In the genomic region with DNA sequence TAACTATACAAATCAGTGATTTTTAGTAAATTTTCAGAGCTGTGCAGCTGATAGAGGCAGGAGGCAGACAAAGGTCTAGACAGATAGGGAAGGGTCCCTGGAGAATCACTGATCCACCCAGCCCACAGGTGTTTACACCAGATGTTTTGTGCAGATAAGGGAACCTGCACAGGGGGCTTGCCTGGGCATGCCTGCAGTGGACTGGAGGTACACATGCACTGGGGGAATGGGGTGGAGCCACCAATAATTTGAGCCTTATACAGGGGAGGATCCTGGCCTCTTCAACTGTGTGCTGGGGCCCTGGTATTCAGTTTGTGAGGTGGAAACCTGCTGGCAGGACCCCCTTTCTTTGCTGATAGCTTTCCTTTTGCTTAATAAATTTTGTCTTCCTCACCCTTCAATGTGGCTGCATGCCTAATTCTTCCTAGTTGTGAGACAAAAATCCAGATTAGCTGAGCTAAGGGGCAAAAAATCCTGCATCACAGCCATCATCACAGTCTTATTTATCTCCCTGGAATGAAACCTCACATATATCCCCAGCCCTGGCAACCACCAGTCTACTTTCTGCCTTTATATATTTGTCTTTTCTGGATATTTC, we compare ENCODE assay signal across 20 cellular contexts.
A peak's percentile ranks its signal among the peaks of the same experiment; 100 is the strongest.
DNase-seq lines count a peak whose midpoint lies in the region; ATAC-seq and TF ChIP-seq lines count a peak whose summit lies in the region.
"Had no signal": no experiment of that assay in that cellular context is flagged by ENCODE, and none has a peak within 500 bp of the region (broad histone marks: within the 10 kb centered on the region; RNA-seq: fewer than 3 reads in every experiment).

No MANE protein-coding gene starts in this region.

- no peak overlapping the region; the same call in 1 of the 2 replicates for H3K56ac ChIP-seq in IMR-90 (ENCODE audit: extremely low read depth, insufficient read depth, low read length)

- H3K27ac ChIP-seq in IMR-90 (ENCODE audit: insufficient read depth, low read length) (no peak overlapping the region), trophoblast cell (ENCODE audit: low read depth, low read length) (peak overlapping the region; percentile 53), osteoblast (ENCODE audit: low read depth, low read length) (no peak overlapping the region)
- H3K27ac ChIP-seq: esophagus squamous epithelium, neutrophil, uterus had no signal

- H3K18ac ChIP-seq in IMR-90 (ENCODE audit: low read depth, low read length) (peak overlapping the region; percentile 84; the same call in 1 of the 2 replicates), trophoblast cell (ENCODE audit: low read length) (no peak overlapping the region)

- no peak overlapping the region for H3K4me3 ChIP-seq in IMR-90 (ENCODE audit: insufficient read depth, low read depth, low read length)
- H3K4me3 ChIP-seq in trophoblast cell (ENCODE audit: low read depth, low read length), result no peak overlapping the region
- no peak overlapping the region for H3K4me3 ChIP-seq in osteoblast (ENCODE audit: insufficient read depth, low read length)
- H3K4me3 ChIP-seq: esophagus squamous epithelium, uterus had no signal

- ATAC-seq in IMR-90 (ENCODE audit: low read depth) (peak; percentile 46), GM21423 (IDR thresholded peaks at IDR 0.05; ENCODE audit: unreplicated experiment) (no peak)
- ATAC-seq: activated naive CD8-positive, alpha-beta T cell treated with anti-CD3 and anti-CD28 coated beads, Interleukin-2, amount 50 U/mL, for 24 hours; SK-N-SH treated with all-trans-retinoic acid at 6 μM for 48 hours had no signal

- BruUV-seq in IMR-90 (replicated peaks; lab: Mats Ljungman, UMichigan), result no TSS peak

- H3K4me1 Mint-ChIP-seq in chondrocyte (ENCODE audit: low read depth), result peaks cover 12% of the 10 kb centered on the region

- peak; percentile 1 for DNase-seq in NCI-H82 (lab: John Stamatoyannopoulos, UW)
- DNase-seq in NCI-H82 treated with DMSO at 0.1 percent for 48 hours (lab: John Stamatoyannopoulos, UW; ENCODE audit: unreplicated experiment), result no peak
- peak; percentile 5 for DNase-seq in IMR-90
- no peak for DNase-seq in chondrocyte (ENCODE audit: low spot score)
- no peak for DNase-seq in trophoblast cell
- no peak for DNase-seq in osteoblast (ENCODE audit: insufficient read length, low spot score, missing footprints)
- DNase-seq in activated CD4-positive, alpha-beta T cell treated with anti-CD3 and anti-CD28 coated beads for 1 hour, result no peak
- DNase-seq: activated naive CD8-positive, alpha-beta T cell treated with anti-CD3 and anti-CD28 coated beads, Interleukin-2, amount 50 U/mL, for 24 hours; C1 segment of cervical spinal cord; esophagus squamous epithelium; Karpas-422; NCI-H1105; NCI-H2081 treated with DMSO at 0.1 percent for 48 hours; NCI-H774; T-helper 9 cell; uterus had no signal

- H3K9me3 ChIP-seq in IMR-90 (ENCODE audit: control insufficient read depth, insufficient read depth, low read length) (0 out of 2 replicates have a peak, but pooled peaks cover 2% of the 10 kb centered on the region), trophoblast cell (ENCODE audit: insufficient read depth, low read depth, low read length) (no peaks in the 10 kb centered on the region), osteoblast (ENCODE audit: low read depth, low read length) (no peaks in the 10 kb centered on the region)
- H3K9me3 ChIP-seq: neutrophil had no signal

- no peak for TF ChIP-seq POLR2A in IMR-90 (IDR thresholded peaks at IDR 0.05; ENCODE audit: low read depth, low read length)

- in situ Hi-C loops in IMR-90 (cut with MboI; ENCODE audit: low sequenced_read_pairs), result no loop called here

- H4K20me1 ChIP-seq in IMR-90 (ENCODE audit: insufficient read depth, low read length) (peaks cover 2% of the 10 kb centered on the region; the same call in 1 of the 2 replicates), osteoblast (ENCODE audit: insufficient read depth, low read length) (peaks cover 27% of the 10 kb centered on the region)

- H3K9me3 Mint-ChIP-seq in chondrocyte (ENCODE audit: low read depth), result peaks cover 29% of the 10 kb centered on the region

- H3K4me3 Mint-ChIP-seq in chondrocyte (ENCODE audit: unreplicated experiment), result no peak overlapping the region
- H3K4me3 Mint-ChIP-seq: activated naive CD8-positive, alpha-beta T cell treated with anti-CD3 and anti-CD28 coated beads, Interleukin-2, amount 50 U/mL, for 24 hours had no signal

- no peaks in the 10 kb centered on the region for H3K9me1 ChIP-seq in IMR-90 (ENCODE audit: insufficient read depth, low read length)

- intact Hi-C loops in IMR-90 (cut with micrococcal nuclease), result no loop called here

- no peak overlapping the region; the same call in 1 of the 2 replicates for H3K14ac ChIP-seq in IMR-90 (replicated peaks; ENCODE audit: low read depth, low read length)
- H3K14ac ChIP-seq in trophoblast cell (ENCODE audit: low read length), result no peak overlapping the region

- peaks cover 1% of the 10 kb centered on the region for H3K36me3 Mint-ChIP-seq in chondrocyte (ENCODE audit: low read depth)

- H3K27me3 Mint-ChIP-seq in chondrocyte (ENCODE audit: low read depth), result no peaks in the 10 kb centered on the region
- H3K27me3 Mint-ChIP-seq: activated naive CD8-positive, alpha-beta T cell treated with anti-CD3 and anti-CD28 coated beads, Interleukin-2, amount 50 U/mL, for 24 hours; activated T-helper 17 cell treated with anti-CD3 and anti-CD28 coated beads, Interleukin-2, amount 50 U/mL, for 72 hours had no signal

- H3K4me1 ChIP-seq in IMR-90 (ENCODE audit: control insufficient read depth, insufficient read depth, low read length) (peaks cover 5% of the 10 kb centered on the region), trophoblast cell (ENCODE audit: control insufficient read depth in 1 of 2, insufficient read depth in 2 of 2, low read length in 2 of 2) (no peaks in the 10 kb centered on the region), osteoblast (ENCODE audit: insufficient read depth, low read length) (peaks cover 4% of the 10 kb centered on the region)
- H3K4me1 ChIP-seq: esophagus squamous epithelium, uterus had no signal

- H3K9ac ChIP-seq in IMR-90 (ENCODE audit: low read depth, low read length) (no peak overlapping the region), trophoblast cell (ENCODE audit: low read length) (no peak overlapping the region)

- H4K8ac ChIP-seq in IMR-90 (ENCODE audit: low read depth in 2 of 2, low read length in 2 of 2) (peak overlapping the region in 1 of 2 experiments; percentile 72; a peak in 2 of 4 replicates), trophoblast cell (ENCODE audit: low read depth, low read length) (peak overlapping the region; percentile 19)

- dilution Hi-C loops in IMR-90 (cut with HindIII; ENCODE audit: low sequenced_read_pairs, unreplicated experiment), result no loop called here

- POLR2A ChIA-PET in IMR-90 (lab: Charles Lee; ENCODE audit: unreplicated experiment), result no interaction called here

- H4K5ac ChIP-seq in IMR-90 (ENCODE audit: low read depth, low read length), result peak overlapping the region; percentile 92; the same call in 1 of the 2 replicates

- H3K27me3 ChIP-seq in IMR-90 (ENCODE audit: control insufficient read depth, insufficient read depth, low read length), result no peaks in the 10 kb centered on the region
- no peaks in the 10 kb centered on the region for H3K27me3 ChIP-seq in trophoblast cell (ENCODE audit: insufficient read depth, low read length)
- no peaks in the 10 kb centered on the region for H3K27me3 ChIP-seq in osteoblast (ENCODE audit: insufficient read depth, low read length)
- H3K27me3 ChIP-seq: esophagus squamous epithelium, neutrophil, uterus had no signal

- H2BK15ac ChIP-seq in IMR-90 (ENCODE audit: low read depth, low read length), result no peak overlapping the region

- 0 out of 2 replicates have a peak overlapping the region, but pooled peaks have one; percentile 16 for H2BK20ac ChIP-seq in IMR-90 (ENCODE audit: low read depth, low read length)

- H3K27ac Mint-ChIP-seq in chondrocyte (ENCODE audit: unreplicated experiment), result peak overlapping the region; percentile 22
- H3K27ac Mint-ChIP-seq: activated naive CD8-positive, alpha-beta T cell treated with anti-CD3 and anti-CD28 coated beads, Interleukin-2, amount 50 U/mL, for 24 hours had no signal

- H3K36me3 ChIP-seq in IMR-90 (ENCODE audit: control insufficient read depth, insufficient read depth, low read length) (no peaks in the 10 kb centered on the region; the same call in 1 of the 2 replicates), trophoblast cell (ENCODE audit: control insufficient read depth in 1 of 2, insufficient read depth in 2 of 2, low read length in 2 of 2) (peaks cover 1 to 4% of the 10 kb centered on the region in 2 experiments), osteoblast (ENCODE audit: insufficient read depth, low read length) (no peaks in the 10 kb centered on the region)
- H3K36me3 ChIP-seq: neutrophil, uterus had no signal

- peak overlapping the region; percentile 13 for H2AK9ac ChIP-seq in IMR-90 (replicated peaks; ENCODE audit: low read depth, low read length, poor library complexity)

- H2BK120ac ChIP-seq in IMR-90 (ENCODE audit: low read depth, low read length) (peak overlapping the region; percentile 10; the same call in 1 of the 2 replicates), trophoblast cell (ENCODE audit: insufficient read depth, low read length, poor library complexity) (peak overlapping the region; percentile 51)

- no peak overlapping the region for H4K12ac ChIP-seq in trophoblast cell (ENCODE audit: low read depth, low read length)

- H3K4ac ChIP-seq in IMR-90 (ENCODE audit: low read depth, low read length), result no peak overlapping the region
- peak overlapping the region; percentile 79 for H3K4ac ChIP-seq in trophoblast cell (ENCODE audit: low read depth, low read length)

- H3K4me2 ChIP-seq in IMR-90 (ENCODE audit: low read depth, low read length) (no peak overlapping the region), trophoblast cell (ENCODE audit: low read length) (no peak overlapping the region), osteoblast (ENCODE audit: insufficient read depth, low read length) (no peak overlapping the region)

- H2AK5ac ChIP-seq in IMR-90 (ENCODE audit: low read depth, low read length) (no peak overlapping the region), trophoblast cell (ENCODE audit: low read length) (no peak overlapping the region)

- peak overlapping the region; percentile 65; the same call in 1 of the 2 replicates for H3K23ac ChIP-seq in IMR-90 (ENCODE audit: low read depth, low read length)
- no peak overlapping the region for H3K23ac ChIP-seq in trophoblast cell (ENCODE audit: low read length)

- H4K91ac ChIP-seq in IMR-90 (ENCODE audit: insufficient read depth, low read depth, low read length), result no peak overlapping the region; the same call in 1 of the 2 replicates
- peak overlapping the region; percentile 37 for H4K91ac ChIP-seq in trophoblast cell (ENCODE audit: low read depth, low read length)

- CTCF ChIA-PET in IMR-90 (lab: Yijun Ruan, JAX), result no interaction called here

- H3K79me1 ChIP-seq in IMR-90 (ENCODE audit: low read depth in 1 of 2, low read length in 2 of 2), result peaks cover 15 to 30% of the 10 kb centered on the region in 2 experiments
- no peaks in the 10 kb centered on the region for H3K79me1 ChIP-seq in trophoblast cell (ENCODE audit: low read length)

- peak overlapping the region; percentile 48 for H2BK5ac ChIP-seq in IMR-90 (ENCODE audit: low read depth, low read length, poor library complexity, severe bottlenecking)
- peak overlapping the region; percentile 76 for H2BK5ac ChIP-seq in trophoblast cell (ENCODE audit: low read depth, low read length, poor library complexity)

- H3K79me2 ChIP-seq in trophoblast cell (ENCODE audit: control insufficient read depth, insufficient read depth, low read length, poor library complexity) (no peaks in the 10 kb centered on the region), osteoblast (ENCODE audit: insufficient read depth, low read length) (peaks cover 74% of the 10 kb centered on the region)

- no peak for TF ChIP-seq CTCF in IMR-90 (conservative IDR thresholded peaks at IDR 0.05; ENCODE audit: low read depth, low read length)
- TF ChIP-seq CTCF in chondrocyte (IDR thresholded peaks at IDR 0.05), result no peak
- no peak for TF ChIP-seq CTCF in osteoblast (IDR thresholded peaks at IDR 0.05; ENCODE audit: extremely low read depth, low read depth, low read length)

- no peak for TF ChIP-seq RAD21 in IMR-90 (IDR thresholded peaks at IDR 0.05; ENCODE audit: low read length)

- no peak overlapping the region for H2BK12ac ChIP-seq in trophoblast cell (ENCODE audit: low read length)

- H2AFZ ChIP-seq in IMR-90 (replicated peaks; ENCODE audit: low read length, poor library complexity), result peak overlapping the region; percentile 60
- H2AFZ ChIP-seq in trophoblast cell (ENCODE audit: insufficient read depth, low read length, poor library complexity), result no peak overlapping the region
- H2AFZ ChIP-seq in osteoblast (ENCODE audit: low read length), result no peak overlapping the region

Comparison
In these comparisons a context has a peak if more than half of its experiments do, and no peak if none do; other contexts are left out.
1. DNase-seq: peak in NCI-H82 (single experiment) and IMR-90 (single experiment); none in NCI-H82 treated with DMSO at 0.1 percent for 48 hours (single experiment), chondrocyte (single experiment), trophoblast cell (0 of 2), osteoblast (single experiment) and activated CD4-positive, alpha-beta T cell treated with anti-CD3 and anti-CD28 coated beads for 1 hour (single experiment).